In genomic region chr2:40256649-40257048, GRCh38 we compare ENCODE assay signal across 8 cellular contexts.
A peak's percentile ranks its signal among the peaks of the same experiment; 100 is the strongest.
DNase-seq lines count a peak whose midpoint lies in the region; ATAC-seq and TF ChIP-seq lines count a peak whose summit lies in the region.

No MANE protein-coding gene starts in this region.

- DNase-seq in BE2C (peak; percentile 56), GM12865 (ENCODE audit: low read depth) (peak; percentile 21), NCI-H748 (lab: John Stamatoyannopoulos, UW; ENCODE audit: unreplicated experiment) (peak; percentile 71), fibroblast of pulmonary artery (ENCODE audit: low read depth) (peak; percentile 15), suprapubic skin (ENCODE audit: low spot score in 2 of 2) (no peak)

- H3K9me3 ChIP-seq in BE2C (no peaks in the 10 kb centered on the region), suprapubic skin (no peaks in the 10 kb centered on the region)

- ATAC-seq in HG02870 (IDR thresholded peaks at IDR 0.05; ENCODE audit: unreplicated experiment): no peak
- no peak for ATAC-seq in HG03025 (IDR thresholded peaks at IDR 0.05; ENCODE audit: low FRiP score, unreplicated experiment)
- ATAC-seq in HG02588 (IDR thresholded peaks at IDR 0.05; ENCODE audit: unreplicated experiment): no peak

- TF ChIP-seq CTCF in BE2C (IDR thresholded peaks at IDR 0.05; ENCODE audit: low read depth, low read length) (peak; percentile 62), GM12865 (IDR thresholded peaks at IDR 0.05; ENCODE audit: insufficient read depth, low read depth, low read length, missing control alignments) (no peak), fibroblast of pulmonary artery (IDR thresholded peaks at IDR 0.05; ENCODE audit: low read length, missing control alignments) (peak; percentile 36), suprapubic skin (IDR thresholded peaks at IDR 0.05) (no peak)

- H3K36me3 ChIP-seq in BE2C: no peaks in the 10 kb centered on the region
- H3K36me3 ChIP-seq in suprapubic skin: no peaks in the 10 kb centered on the region

- H3K27ac ChIP-seq in suprapubic skin: no peak overlapping the region

- TF ChIP-seq EP300 in suprapubic skin (IDR thresholded peaks at IDR 0.05): no peak

- peaks cover 14% of the 10 kb centered on the region for H3K4me1 ChIP-seq in BE2C
- no peaks in the 10 kb centered on the region for H3K4me1 ChIP-seq in suprapubic skin

- H3K4me3 ChIP-seq in BE2C (ENCODE audit: low read depth, low read length) (no peak overlapping the region), GM12865 (ENCODE audit: low read depth, low read length) (no peak overlapping the region), fibroblast of pulmonary artery (replicated peaks; ENCODE audit: low read depth, low read length) (no peak overlapping the region), suprapubic skin (no peak overlapping the region)

- H3K27me3 ChIP-seq in BE2C: no peaks in the 10 kb centered on the region
- no peaks in the 10 kb centered on the region for H3K27me3 ChIP-seq in suprapubic skin

- no peak for TF ChIP-seq POLR2A in suprapubic skin (IDR thresholded peaks at IDR 0.05)

Comparison
In these comparisons a context has a peak if more than half of its experiments do, and no peak if none do; other contexts are left out.
1. DNase-seq: peak in BE2C (single experiment), GM12865 (single experiment), NCI-H748 (single experiment) and fibroblast of pulmonary artery (single experiment); none in suprapubic skin (0 of 2).
2. CTCF ChIP-seq: peak in BE2C (single experiment) and fibroblast of pulmonary artery (single experiment); none in GM12865 (single experiment) and suprapubic skin (0 of 2).